ENCODE assay signal across 27 cellular contexts in genomic region chr2:164897521-164898260, GRCh38. TPM values are rescaled to one million over a fixed set of nuclear protein-coding genes. Genes with fewer than 3 reads are reported as not detected.
DNase-seq lines count a peak whose midpoint lies in the region; ATAC-seq, FAIRE-seq and TF ChIP-seq lines count a peak whose summit lies in the region.
"Had no signal": no experiment of that assay in that cellular context is flagged by ENCODE, and none has a peak within 500 bp of the region (broad histone marks: within the 10 kb centered on the region; RNA-seq: fewer than 3 reads in every experiment).

No MANE protein-coding gene starts in this region.

- intact Hi-C loops in HepG2 (cut with micrococcal nuclease; ENCODE audit: unreplicated experiment) (loop anchor here (1.0 to 5.0 kb wide), 2 partner anchors 13 to 55 kb away; partner anchors contain the start of gene COBLL1), right lobe of liver (cut with DNase I) (no loop called here), upper lobe of right lung (cut with DNase I) (no loop called here), sciatic nerve (cut with DNase I) (no loop called here)

- no peak overlapping the region for H3K23ac ChIP-seq in mesendoderm (ENCODE audit: low read length)

- BruUV-seq in HepG2 (replicated peaks; lab: Mats Ljungman, UMichigan): TSS peak; percentile 44

- H2AK5ac ChIP-seq in mesendoderm (ENCODE audit: low read length): no peak overlapping the region

- H3K4me3 ChIP-seq in HepG2 (replicated peaks in 1 of 3; ENCODE audit: insufficient read depth in 1 of 3, low read depth in 2 of 3, low read length in 3 of 3): no peak overlapping the region
- H3K4me3 ChIP-seq in right lobe of liver: no peak overlapping the region
- no peak overlapping the region for H3K4me3 ChIP-seq in astrocyte (ENCODE audit: insufficient read depth, low read depth, low read length)
- no peak overlapping the region for H3K4me3 ChIP-seq in mesendoderm (ENCODE audit: low read length)
- H3K4me3 ChIP-seq in upper lobe of right lung: no peak overlapping the region
- H3K4me3 ChIP-seq: BLaER1, esophagus squamous epithelium, K562, skin epidermis had no signal

- peak overlapping the region; percentile 73 for H2AFZ ChIP-seq in HepG2 (ENCODE audit: low read length)
- H2AFZ ChIP-seq in astrocyte (ENCODE audit: low read depth, low read length): no peak overlapping the region

- no peak overlapping the region for H2BK120ac ChIP-seq in mesendoderm (ENCODE audit: low read depth, low read length)

- H3K27me3 Mint-ChIP-seq in astrocyte (ENCODE audit: low read depth, unreplicated experiment): no peaks in the 10 kb centered on the region

- peak overlapping the region; percentile 66 for H2BK15ac ChIP-seq in mesendoderm (replicated peaks; ENCODE audit: low read depth)

- no peak overlapping the region for H3K56ac ChIP-seq in mesendoderm (ENCODE audit: low read length)

- H3K79me2 ChIP-seq in HepG2 (ENCODE audit: insufficient read depth, low read length) (no peaks in the 10 kb centered on the region), astrocyte (ENCODE audit: insufficient read depth, low read length) (no peaks in the 10 kb centered on the region), mesendoderm (ENCODE audit: control insufficient read depth, insufficient read depth, low read length) (no peaks in the 10 kb centered on the region)

- H3K36me3 ChIP-seq in HepG2 (replicated peaks in 1 of 2; ENCODE audit: control insufficient read depth in 1 of 2, insufficient read depth in 2 of 2, low read length in 2 of 2): no peaks in the 10 kb centered on the region
- no peaks in the 10 kb centered on the region for H3K36me3 ChIP-seq in right lobe of liver
- no peaks in the 10 kb centered on the region for H3K36me3 ChIP-seq in astrocyte (ENCODE audit: insufficient read depth, low read length)
- no peaks in the 10 kb centered on the region for H3K36me3 ChIP-seq in mesendoderm (ENCODE audit: control insufficient read depth, insufficient read depth, low read length)
- no peaks in the 10 kb centered on the region for H3K36me3 ChIP-seq in upper lobe of right lung
- H3K36me3 ChIP-seq: BLaER1, esophagus squamous epithelium had no signal

- peak overlapping the region; percentile 76 for H3K18ac ChIP-seq in mesendoderm (ENCODE audit: low read length)

- H3K27ac Mint-ChIP-seq in astrocyte (ENCODE audit: unreplicated experiment): peak overlapping the region; percentile 23
- H3K27ac Mint-ChIP-seq: activated CD4-positive, alpha-beta T cell treated with anti-CD3 and anti-CD28 coated beads, Interleukin-2, amount 10 ng/mL, durations not matched to agents 7 days and 5 days had no signal

- H2BK5ac ChIP-seq in mesendoderm (ENCODE audit: low read length): no peak overlapping the region

- H3K4me1 ChIP-seq in HepG2 (ENCODE audit: insufficient read depth, low read length): peaks cover 34% of the 10 kb centered on the region
- no peaks in the 10 kb centered on the region for H3K4me1 ChIP-seq in right lobe of liver
- no peaks in the 10 kb centered on the region for H3K4me1 ChIP-seq in astrocyte (ENCODE audit: insufficient read depth, low read length)
- H3K4me1 ChIP-seq in mesendoderm (ENCODE audit: control insufficient read depth, low read depth, low read length): no peaks in the 10 kb centered on the region
- H3K4me1 ChIP-seq in upper lobe of right lung: no peaks in the 10 kb centered on the region
- H3K4me1 ChIP-seq: BLaER1 had no signal

- H4K8ac ChIP-seq in mesendoderm (ENCODE audit: low read depth, low read length): no peak overlapping the region

- H3K4me2 ChIP-seq in HepG2 (ENCODE audit: low read depth, low read length): no peak overlapping the region; the same call in 1 of the 2 replicates
- H3K4me2 ChIP-seq in astrocyte (ENCODE audit: low read length): no peak overlapping the region
- H3K4me2 ChIP-seq in mesendoderm (ENCODE audit: low read length): no peak overlapping the region
- H3K4me2 ChIP-seq: BLaER1 had no signal

- H3K4me1 Mint-ChIP-seq in astrocyte (ENCODE audit: low read depth, unreplicated experiment): peaks cover 21% of the 10 kb centered on the region

- no peak for TF ChIP-seq EP300 in HepG2 (IDR thresholded peaks at IDR 0.05; ENCODE audit: low read depth in 2 of 2, low read length in 2 of 2)
- TF ChIP-seq EP300 in HepG2 (CRISPR knock-in tag; IDR thresholded peaks at IDR 0.05; ENCODE audit: borderline replicate concordance): no peak

- TF ChIP-seq RAD21 in HepG2 (CRISPR knock-in tag; IDR thresholded peaks at IDR 0.05): no peak

- no peaks in the 10 kb centered on the region for H3K27me3 ChIP-seq in HepG2 (ENCODE audit: control insufficient read depth in 1 of 2, insufficient read depth in 2 of 2, low read length in 2 of 2)
- no peaks in the 10 kb centered on the region for H3K27me3 ChIP-seq in right lobe of liver
- no peaks in the 10 kb centered on the region for H3K27me3 ChIP-seq in astrocyte (ENCODE audit: insufficient read depth, low read length)
- H3K27me3 ChIP-seq in mesendoderm (ENCODE audit: insufficient read depth, low read length, poor library complexity): no peaks in the 10 kb centered on the region
- H3K27me3 ChIP-seq in upper lobe of right lung: no peaks in the 10 kb centered on the region
- H3K27me3 ChIP-seq: BLaER1, esophagus squamous epithelium had no signal

- no peaks in the 10 kb centered on the region for H3K9me3 Mint-ChIP-seq in astrocyte (ENCODE audit: unreplicated experiment)
- H3K9me3 Mint-ChIP-seq: activated CD4-positive, alpha-beta T cell treated with anti-CD3 and anti-CD28 coated beads, Interleukin-2, amount 10 ng/mL, durations not matched to agents 7 days and 5 days had no signal

- H4K20me1 ChIP-seq in HepG2 (ENCODE audit: insufficient read depth, low read length) (no peaks in the 10 kb centered on the region), astrocyte (ENCODE audit: insufficient read depth, low read length) (no peaks in the 10 kb centered on the region)
- H4K20me1 ChIP-seq: BLaER1 had no signal

- in situ Hi-C loops in HepG2 (cut with HindIII; ENCODE audit: extremely low pct_ligation_motif_present, low pct_unique_long_range_greater_than_20kb): no loop called here

- H3K36me3 Mint-ChIP-seq in astrocyte (ENCODE audit: low read depth, unreplicated experiment): no peaks in the 10 kb centered on the region

- DNase-seq in HepG2 (ENCODE audit: low spot score) (peak; percentile 23), right lobe of liver (no peak), astrocyte (ENCODE audit: low read depth) (no peak), mesendoderm (no peak), upper lobe of right lung (no peak), sciatic nerve (ENCODE audit: low spot score) (no peak)
- DNase-seq: activated CD4-positive, alpha-beta T cell treated with anti-CD3 and anti-CD28 coated beads, Interleukin-2, amount 10 ng/mL, durations not matched to agents 7 days and 5 days; activated CD8-positive, alpha-beta memory T cell treated with anti-CD3 and anti-CD28 coated beads, Interleukin-2, amount 50 U/mL, for 4 hours; activated effector memory CD4-positive, alpha-beta T cell treated with anti-CD3 and anti-CD28 coated beads, Interleukin-2, amount 50 U/mL, for 16 hours; amygdala; effector CD4-positive, alpha-beta T cell; esophagus squamous epithelium; left ventricle myocardium superior; NCI-H2029; posterior cingulate gyrus; Right ventricle myocardium superior; stimulated activated CD4-positive, alpha-beta T cell treated with anti-CD3 and anti-CD28 coated beads, Interleukin-2, amount 100 ng/mL, for 48 hours had no signal

- no peaks in the 10 kb centered on the region for H3K79me1 ChIP-seq in mesendoderm (ENCODE audit: low read length)

- 0 out of 2 replicates have a peak overlapping the region, but pooled peaks have one; percentile 4 for H3K9ac ChIP-seq in HepG2 (ENCODE audit: insufficient read depth, low read depth, low read length)
- H3K9ac ChIP-seq in astrocyte (ENCODE audit: low read length): no peak overlapping the region
- no peak overlapping the region for H3K9ac ChIP-seq in mesendoderm (ENCODE audit: low read length)
- H3K9ac ChIP-seq: BLaER1 had no signal

- ATAC-seq in HepG2 (peak; percentile 37; the same call in 1 of the 3 replicates), right lobe of liver (no peak), upper lobe of right lung (no peak), HG03135 (IDR thresholded peaks at IDR 0.05; ENCODE audit: unreplicated experiment) (no peak), sciatic nerve (no peak), GM18907 (IDR thresholded peaks at IDR 0.05; ENCODE audit: unreplicated experiment) (no peak)
- ATAC-seq: K562, left ventricle myocardium superior had no signal

- TF ChIP-seq CTCF in HepG2 (CRISPR knock-in tag; IDR thresholded peaks at IDR 0.05) (no peak), right lobe of liver (IDR thresholded peaks at IDR 0.05) (no peak), astrocyte (IDR thresholded peaks at IDR 0.05; ENCODE audit: insufficient read depth, low read depth, low read length) (no peak), upper lobe of right lung (IDR thresholded peaks at IDR 0.05) (no peak)

- no peak overlapping the region for H4K5ac ChIP-seq in mesendoderm (ENCODE audit: low read length)

- CTCF ChIA-PET in HepG2 (lab: Yijun Ruan, JAX; ENCODE audit: low intra/inter-chr PET ratio, low total read pairs): no interaction called here

- H3K27ac ChIP-seq in HepG2 (ENCODE audit: extremely low read length, insufficient read depth, low read length) (peak overlapping the region; percentile 44), right lobe of liver (no peak overlapping the region), astrocyte (ENCODE audit: low read depth, low read length) (peak overlapping the region; percentile 71), mesendoderm (ENCODE audit: low read depth, low read length) (no peak overlapping the region), upper lobe of right lung (peak overlapping the region; percentile 6)
- H3K27ac ChIP-seq: BLaER1 had no signal

- no peak for FAIRE-seq in HepG2 (lab: Jason Lieb, UNC)
- no peak for FAIRE-seq in astrocyte (lab: Jason Lieb, UNC)
- FAIRE-seq: A204.1, K562, TTC549 had no signal

- POLR2A ChIA-PET in HepG2 (lab: Yijun Ruan, JAX): interaction anchor here (0.6 to 2.1 kb wide), 7 partner anchors 9 to 56 kb away, joined by 3 to 14 read pairs (median 5); partner anchors contain the start of gene COBLL1

- WGBS in HepG2 (ENCODE audit: low lambda C conversion rate): 65% methylated on average over 3 of the region's 3 CpGs
- 58% methylated on average over 3 of the region's 3 CpGs for WGBS in right lobe of liver (ENCODE audit: insufficient coverage, low coverage, low lambda C conversion rate, missing lambda C conversion rate)
- WGBS in mesendoderm (ENCODE audit: extremely low coverage, insufficient coverage, low lambda C conversion rate): no CpG with 5 or more reads among the region's 3 CpGs

- TF ChIP-seq POLR2A in HepG2 (IDR thresholded peaks at IDR 0.05; ENCODE audit: insufficient read depth in 1 of 2, low read depth in 2 of 2, low read length in 2 of 2): no peak
- TF ChIP-seq POLR2A in right lobe of liver (IDR thresholded peaks at IDR 0.05): no peak

- no peaks in the 10 kb centered on the region for H3K9me3 ChIP-seq in HepG2 (ENCODE audit: low read length)
- no peaks in the 10 kb centered on the region for H3K9me3 ChIP-seq in right lobe of liver
- H3K9me3 ChIP-seq in astrocyte (ENCODE audit: insufficient read depth, low read depth, low read length): no peaks in the 10 kb centered on the region
- H3K9me3 ChIP-seq in upper lobe of right lung: no peaks in the 10 kb centered on the region
- H3K9me3 ChIP-seq: BLaER1, esophagus squamous epithelium had no signal

- H3K4ac ChIP-seq in mesendoderm (ENCODE audit: low read depth, low read length): no peak overlapping the region

- no peak overlapping the region for H3K4me3 Mint-ChIP-seq in astrocyte (ENCODE audit: unreplicated experiment)
- H3K4me3 Mint-ChIP-seq: activated CD4-positive, alpha-beta T cell treated with anti-CD3 and anti-CD28 coated beads, Interleukin-2, amount 10 ng/mL, durations not matched to agents 7 days and 5 days had no signal

RNA-seq across cellular contexts. Expression of gene COBLL1, which starts 56.1 kb away (rescaled TPM):
- total RNA-seq in HepG2 (2016; rRNA removed; fragmentation: Illumina TruSeq; extraction: Trizol): 85.4 and 86.8 TPM in 2 replicates
- total RNA-seq in HepG2 (2016; cell fraction: cytosol; rRNA removed; fragmentation: Illumina TruSeq; extraction: Trizol; ENCODE audit: low read depth): 35.1 and 42.3 TPM in 2 replicates
- 73.7 and 77.7 TPM in 2 replicates for total RNA-seq in HepG2 (2016; cell fraction: insoluble cytoplasmic fraction; rRNA removed; fragmentation: Illumina TruSeq; extraction: Trizol)
- total RNA-seq in HepG2 (2016; cell fraction: membrane; rRNA removed; fragmentation: Illumina TruSeq; extraction: Trizol): 71.4 and 76.7 TPM in 2 replicates
- total RNA-seq in HepG2 (2016; cell fraction: nucleus; rRNA removed; fragmentation: Illumina TruSeq; extraction: Trizol): 248 and 259 TPM in 2 replicates
- 24.8 and 32.6 TPM in 2 replicates for polyA plus RNA-seq in HepG2 (2011; rRNA removed)
- 19.5 and 26.5 TPM in 2 replicates for polyA plus RNA-seq in HepG2 (2011; cell fraction: cytosol; rRNA removed)
- polyA plus RNA-seq in HepG2 (2011; cell fraction: nucleus; rRNA removed): 33.4 and 41.2 TPM in 2 replicates
- 31.4 and 38.1 TPM in 2 replicates for polyA plus RNA-seq in HepG2 (2012)
- polyA plus RNA-seq in HepG2 (2016; cell fraction: cytosol; fragmentation: Illumina TruSeq; extraction: Trizol; ENCODE audit: low read depth): 6.4 and 6.8 TPM in 2 replicates
- 88.1 and 93.4 TPM in 2 replicates for polyA plus RNA-seq in HepG2 (2016; cell fraction: insoluble cytoplasmic fraction; fragmentation: Illumina TruSeq; extraction: Trizol; ENCODE audit: low read depth)
- polyA plus RNA-seq in HepG2 (2016; cell fraction: membrane; fragmentation: Illumina TruSeq; extraction: Trizol; ENCODE audit: low read depth): 23.7 and 27.6 TPM in 2 replicates
- 92.3 and 103 TPM in 2 replicates for polyA plus RNA-seq in HepG2 (2016; cell fraction: nucleus; fragmentation: Illumina TruSeq; extraction: Trizol; ENCODE audit: insufficient read depth, low read depth)
- 16.0 and 59.5 TPM in 2 replicates for polyA minus RNA-seq in HepG2 (2011; rRNA and poly(A)+ RNA removed; ENCODE audit: low replicate concordance)
- polyA minus RNA-seq in HepG2 (2011; cell fraction: cytosol; rRNA and poly(A)+ RNA removed): 45.9 and 59.2 TPM in 2 replicates
- 337 and 403 TPM in 2 replicates for polyA minus RNA-seq in HepG2 (2011; cell fraction: nucleus; rRNA and poly(A)+ RNA removed)
- total RNA-seq in right lobe of liver: 100 to 1,000 TPM in 1 of 6 experiments, 10 to 100 TPM in 5; 38.1 to 133 (median 67.6) TPM
- total RNA-seq in astrocyte: 17.6 and 18.6 TPM in 2 replicates
- 7.7 TPM for polyA plus RNA-seq in mesendoderm (2013, experiment 1 of 2)
- 7.3 TPM for polyA plus RNA-seq in mesendoderm (2013, experiment 2 of 2)
- 95.3 TPM for total RNA-seq in upper lobe of right lung
- total RNA-seq in sciatic nerve: 119 TPM
- total RNA-seq: activated CD4-positive, alpha-beta T cell treated with anti-CD3 and anti-CD28 coated beads, Interleukin-2, amount 10 ng/mL, durations not matched to agents 7 days and 5 days; G401 had no signal

RNA-seq across cellular contexts. Expression of gene SLC38A11, which starts 57.6 kb away (rescaled TPM):
- 9.2 and 14.0 TPM in 2 replicates for total RNA-seq in HepG2 (2016; rRNA removed; fragmentation: Illumina TruSeq; extraction: Trizol)
- total RNA-seq in HepG2 (2016; cell fraction: cytosol; rRNA removed; fragmentation: Illumina TruSeq; extraction: Trizol; ENCODE audit: low read depth): 7.5 and 10.8 TPM in 2 replicates
- total RNA-seq in HepG2 (2016; cell fraction: insoluble cytoplasmic fraction; rRNA removed; fragmentation: Illumina TruSeq; extraction: Trizol): 10.8 and 11.2 TPM in 2 replicates
- total RNA-seq in HepG2 (2016; cell fraction: membrane; rRNA removed; fragmentation: Illumina TruSeq; extraction: Trizol): 8.8 and 10.3 TPM in 2 replicates
- total RNA-seq in HepG2 (2016; cell fraction: nucleus; rRNA removed; fragmentation: Illumina TruSeq; extraction: Trizol): 23.6 and 26.3 TPM in 2 replicates
- polyA plus RNA-seq in HepG2 (2011; rRNA removed): 9.0 and 14.3 TPM in 2 replicates
- polyA plus RNA-seq in HepG2 (2011; cell fraction: cytosol; rRNA removed): 4.6 and 5.6 TPM in 2 replicates
- 15.7 and 18.0 TPM in 2 replicates for polyA plus RNA-seq in HepG2 (2011; cell fraction: nucleus; rRNA removed)
- polyA plus RNA-seq in HepG2 (2012): 11.1 and 18.8 TPM in 2 replicates
- 1.8 and 2.2 TPM in 2 replicates for polyA plus RNA-seq in HepG2 (2016; cell fraction: cytosol; fragmentation: Illumina TruSeq; extraction: Trizol; ENCODE audit: low read depth)
- polyA plus RNA-seq in HepG2 (2016; cell fraction: insoluble cytoplasmic fraction; fragmentation: Illumina TruSeq; extraction: Trizol; ENCODE audit: low read depth): 7.5 and 13.3 TPM in 2 replicates
- 1.5 and 3.0 TPM in 2 replicates for polyA plus RNA-seq in HepG2 (2016; cell fraction: membrane; fragmentation: Illumina TruSeq; extraction: Trizol; ENCODE audit: low read depth)
- 29.4 and 32.8 TPM in 2 replicates for polyA plus RNA-seq in HepG2 (2016; cell fraction: nucleus; fragmentation: Illumina TruSeq; extraction: Trizol; ENCODE audit: insufficient read depth, low read depth)
- 10.0 TPM in 1 of 2 replicates, not detected in the other for polyA minus RNA-seq in HepG2 (2011; rRNA and poly(A)+ RNA removed; ENCODE audit: low replicate concordance)
- polyA minus RNA-seq in HepG2 (2011; cell fraction: cytosol; rRNA and poly(A)+ RNA removed): 5.0 and 5.3 TPM in 2 replicates
- 27.4 and 31.1 TPM in 2 replicates for polyA minus RNA-seq in HepG2 (2011; cell fraction: nucleus; rRNA and poly(A)+ RNA removed)
- total RNA-seq in right lobe of liver: 1 to 10 TPM in 5 of 6 experiments, under 1 TPM in 1; 0.58 to 3.6 (median 2.1) TPM
- not detected in 2 replicates for total RNA-seq in astrocyte
- polyA plus RNA-seq in mesendoderm (2013, experiment 1 of 2): not detected
- not detected for polyA plus RNA-seq in mesendoderm (2013, experiment 2 of 2)
- total RNA-seq in upper lobe of right lung: 0.41 TPM
- total RNA-seq in sciatic nerve: 1.2 TPM
- total RNA-seq: activated CD4-positive, alpha-beta T cell treated with anti-CD3 and anti-CD28 coated beads, Interleukin-2, amount 10 ng/mL, durations not matched to agents 7 days and 5 days; G401; glomerular endothelial cell; K562; NCI-H460 had no signal
- polyA plus RNA-seq: K562 had no signal

Comparison
In these comparisons a context has a peak if more than half of its experiments do, and no peak if none do; other contexts are left out.
1. H3K27ac ChIP-seq: peak in HepG2 (single experiment), astrocyte (single experiment) and upper lobe of right lung (single experiment); none in right lobe of liver (0 of 3) and mesendoderm (single experiment).